In genomic region chr1:35120458-35121133, GRCh38 we compare ENCODE assay signal across 8 cellular contexts. TPM values are rescaled to one million over a fixed set of nuclear protein-coding genes. Genes with fewer than 3 reads are reported as not detected.
A peak's percentile ranks its signal among the peaks of the same experiment; 100 is the strongest.
DNase-seq lines count a peak whose midpoint lies in the region; ATAC-seq, FAIRE-seq and TF ChIP-seq lines count a peak whose summit lies in the region.

No MANE protein-coding gene starts in this region.

- no peak for TF ChIP-seq RAD21 in HepG2 (CRISPR knock-in tag; IDR thresholded peaks at IDR 0.05)

- TF ChIP-seq EP300 in HepG2 (IDR thresholded peaks at IDR 0.05; ENCODE audit: low read depth in 2 of 2, low read length in 2 of 2) (no peak), HepG2 (CRISPR knock-in tag; IDR thresholded peaks at IDR 0.05; ENCODE audit: borderline replicate concordance) (no peak)

- POLR2A ChIA-PET in HepG2 (lab: Yijun Ruan, JAX): interaction anchor here (1.0 kb wide), 1 partner anchor 70 kb away, joined by 3 read pairs; no protein-coding TSS in a partner anchor

- no peaks in the 10 kb centered on the region for H3K79me2 ChIP-seq in HepG2 (ENCODE audit: insufficient read depth, low read length)

- H4K20me1 ChIP-seq in HepG2 (ENCODE audit: insufficient read depth, low read length): no peaks in the 10 kb centered on the region

- CTCF ChIA-PET in HepG2 (lab: Yijun Ruan, JAX; ENCODE audit: low intra/inter-chr PET ratio, low total read pairs): no interaction called here

- ATAC-seq in HepG2: peak; percentile 96
- ATAC-seq in HG03025 (IDR thresholded peaks at IDR 0.05; ENCODE audit: low FRiP score, unreplicated experiment): no peak
- no peak for ATAC-seq in GM18873 (IDR thresholded peaks at IDR 0.05; ENCODE audit: low FRiP score, unreplicated experiment)

- H3K4me1 ChIP-seq in ascending aorta (no peaks in the 10 kb centered on the region), HepG2 (ENCODE audit: insufficient read depth, low read length) (peaks cover 6% of the 10 kb centered on the region; the same call in 1 of the 2 replicates), vagina (peaks cover 10% of the 10 kb centered on the region)

- BruUV-seq in HepG2 (replicated peaks; lab: Mats Ljungman, UMichigan): no TSS peak

- no peak overlapping the region for H3K27ac ChIP-seq in ascending aorta
- H3K27ac ChIP-seq in HepG2 (ENCODE audit: extremely low read length, insufficient read depth, low read length): no peak overlapping the region
- no peak overlapping the region for H3K27ac ChIP-seq in vagina

- TF ChIP-seq POLR2A in HepG2 (IDR thresholded peaks at IDR 0.05; ENCODE audit: insufficient read depth in 1 of 2, low read depth in 2 of 2, low read length in 2 of 2) (no peak), vagina (IDR thresholded peaks at IDR 0.05) (no peak)

- WGBS in HepG2 (ENCODE audit: low lambda C conversion rate): 11% methylated on average over 19 of the region's 36 CpGs

- H3K4me2 ChIP-seq in HepG2 (ENCODE audit: low read depth, low read length): peak overlapping the region; percentile 93

- H3K36me3 ChIP-seq in ascending aorta: no peaks in the 10 kb centered on the region
- H3K36me3 ChIP-seq in HepG2 (replicated peaks in 1 of 2; ENCODE audit: control insufficient read depth in 1 of 2, insufficient read depth in 2 of 2, low read length in 2 of 2): 0 out of 5 replicates have a peak, but pooled peaks cover 0 to 5% of the 10 kb centered on the region in 2 experiments
- no peaks in the 10 kb centered on the region for H3K36me3 ChIP-seq in vagina

- intact Hi-C loops in ascending aorta (cut with DNase I) (no loop called here), HepG2 (cut with micrococcal nuclease; ENCODE audit: unreplicated experiment) (no loop called here), vagina (cut with DNase I) (no loop called here)

- H3K4me3 ChIP-seq in ascending aorta (peak overlapping the region; percentile 50 to 57), HepG2 (replicated peaks in 1 of 3; ENCODE audit: insufficient read depth in 1 of 3, low read depth in 2 of 3, low read length in 3 of 3) (peak overlapping the region; percentile 63 to 80 (median 66)), vagina (peak overlapping the region; percentile 31 to 41)

- H3K27me3 ChIP-seq in ascending aorta: no peaks in the 10 kb centered on the region
- H3K27me3 ChIP-seq in HepG2 (ENCODE audit: control insufficient read depth in 1 of 2, insufficient read depth in 2 of 2, low read length in 2 of 2): no peaks in the 10 kb centered on the region
- H3K27me3 ChIP-seq in vagina: no peaks in the 10 kb centered on the region

- H3K9ac ChIP-seq in HepG2 (ENCODE audit: insufficient read depth, low read depth, low read length): peak overlapping the region; percentile 72

- H2AFZ ChIP-seq in HepG2 (ENCODE audit: low read length): no peak overlapping the region

- DNase-seq in stimulated activated CD4-positive, alpha-beta T cell treated with anti-CD3 and anti-CD28 coated beads, Interleukin-15, amount 100 ng/mL, for 24 hours: peak; percentile 5
- DNase-seq in stimulated activated CD4-positive, alpha-beta T cell treated with anti-CD3 and anti-CD28 coated beads, Interleukin-12 subunit alpha, Interleukin-12 subunit beta, amount 100 ng/mL, for 4 hours: no peak
- DNase-seq in ascending aorta (ENCODE audit: low spot score in 2 of 2): no peak
- DNase-seq in HepG2 (ENCODE audit: low spot score): peak; percentile 13
- no peak for DNase-seq in vagina (ENCODE audit: extremely low spot score in 2 of 2)
- no peak for DNase-seq in cortex of kidney (lab: John Stamatoyannopoulos, UW)

- in situ Hi-C loops in HepG2 (cut with HindIII; ENCODE audit: extremely low pct_ligation_motif_present, low pct_unique_long_range_greater_than_20kb): no loop called here

- no peak for TF ChIP-seq CTCF in ascending aorta (IDR thresholded peaks at IDR 0.05)
- peak; percentile 14; the same call in 1 of the 2 replicates for TF ChIP-seq CTCF in HepG2 (CRISPR knock-in tag; IDR thresholded peaks at IDR 0.05)
- no peak for TF ChIP-seq CTCF in vagina (IDR thresholded peaks at IDR 0.05)

- no peaks in the 10 kb centered on the region for H3K9me3 ChIP-seq in ascending aorta
- H3K9me3 ChIP-seq in HepG2 (ENCODE audit: low read length): peaks cover under 1% of the 10 kb centered on the region; the same call in 1 of the 2 replicates
- no peaks in the 10 kb centered on the region for H3K9me3 ChIP-seq in vagina

- FAIRE-seq in HepG2 (lab: Jason Lieb, UNC): no peak

TF ChIP-seq in HepG2, 621 proteins besides CTCF, POLR2A, EP300 and RAD21 (continues in another document):
- TF ChIP-seq, protein P1, sequence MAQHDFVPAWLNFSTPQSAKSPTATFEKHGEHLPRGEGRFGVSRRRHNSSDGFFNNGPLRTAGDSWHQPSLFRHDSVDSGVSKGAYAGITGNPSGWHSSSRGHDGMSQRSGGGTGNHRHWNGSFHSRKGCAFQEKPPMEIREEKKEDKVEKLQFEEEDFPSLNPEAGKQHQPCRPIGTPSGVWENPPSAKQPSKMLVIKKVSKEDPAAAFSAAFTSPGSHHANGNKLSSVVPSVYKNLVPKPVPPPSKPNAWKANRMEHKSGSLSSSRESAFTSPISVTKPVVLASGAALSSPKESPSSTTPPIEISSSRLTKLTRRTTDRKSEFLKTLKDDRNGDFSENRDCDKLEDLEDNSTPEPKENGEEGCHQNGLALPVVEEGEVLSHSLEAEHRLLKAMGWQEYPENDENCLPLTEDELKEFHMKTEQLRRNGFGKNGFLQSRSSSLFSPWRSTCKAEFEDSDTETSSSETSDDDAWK (CRISPR knock-in tag; IDR thresholded peaks at IDR 0.05): no peak
- peak; percentile 51; the same call in 1 of the 2 replicates for TF ChIP-seq ZBTB7B (CRISPR knock-in tag; IDR thresholded peaks at IDR 0.05)
- TF ChIP-seq, protein P2, sequence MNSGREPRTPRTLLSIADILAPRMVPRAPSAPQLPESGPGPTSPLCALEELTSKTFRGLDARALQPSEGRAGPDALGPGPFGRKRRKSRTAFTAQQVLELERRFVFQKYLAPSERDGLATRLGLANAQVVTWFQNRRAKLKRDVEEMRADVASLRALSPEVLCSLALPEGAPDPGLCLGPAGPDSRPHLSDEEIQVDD (CRISPR knock-in tag; IDR thresholded peaks at IDR 0.05; ENCODE audit: borderline replicate concordance): no peak
- no peak for TF ChIP-seq ZFP36 (IDR thresholded peaks at IDR 0.05; ENCODE audit: borderline replicate concordance, low read depth, low read length, partially characterized antibody)
- TF ChIP-seq, protein P3, sequence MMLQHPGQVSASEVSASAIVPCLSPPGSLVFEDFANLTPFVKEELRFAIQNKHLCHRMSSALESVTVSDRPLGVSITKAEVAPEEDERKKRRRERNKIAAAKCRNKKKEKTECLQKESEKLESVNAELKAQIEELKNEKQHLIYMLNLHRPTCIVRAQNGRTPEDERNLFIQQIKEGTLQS (CRISPR knock-in tag; IDR thresholded peaks at IDR 0.05): no peak
- TF ChIP-seq NCOR1 (IDR thresholded peaks at IDR 0.05; ENCODE audit: borderline replicate concordance, low read length): no peak
- TF ChIP-seq ZNF543 (CRISPR knock-in tag; IDR thresholded peaks at IDR 0.05): no peak
- TF ChIP-seq ZNF572 (CRISPR knock-in tag; IDR thresholded peaks at IDR 0.05): no peak
- no peak for TF ChIP-seq ZNF589 (CRISPR knock-in tag; conservative IDR thresholded peaks at IDR 0.05)
- TF ChIP-seq ZNF512B (CRISPR knock-in tag; IDR thresholded peaks at IDR 0.05; ENCODE audit: borderline replicate concordance): no peak

RNA-seq across cellular contexts. Expression of gene ZMYM1, which starts 41.4 kb away (rescaled TPM):
- total RNA-seq in ascending aorta: 4.6 TPM
- 16.2 and 22.8 TPM in 2 replicates for total RNA-seq in HepG2 (2016; rRNA removed; fragmentation: Illumina TruSeq; extraction: Trizol)
- 26.4 and 28.7 TPM in 2 replicates for total RNA-seq in HepG2 (2016; cell fraction: cytosol; rRNA removed; fragmentation: Illumina TruSeq; extraction: Trizol; ENCODE audit: low read depth)
- total RNA-seq in HepG2 (2016; cell fraction: insoluble cytoplasmic fraction; rRNA removed; fragmentation: Illumina TruSeq; extraction: Trizol): 16.4 and 24.0 TPM in 2 replicates
- total RNA-seq in HepG2 (2016; cell fraction: membrane; rRNA removed; fragmentation: Illumina TruSeq; extraction: Trizol): 14.5 and 14.6 TPM in 2 replicates
- total RNA-seq in HepG2 (2016; cell fraction: nucleus; rRNA removed; fragmentation: Illumina TruSeq; extraction: Trizol): 13.6 and 17.9 TPM in 2 replicates
- 8.5 and 10.0 TPM in 2 replicates for polyA plus RNA-seq in HepG2 (2011; rRNA removed)
- 2.8 and 3.6 TPM in 2 replicates for polyA plus RNA-seq in HepG2 (2011; cell fraction: cytosol; rRNA removed)
- polyA plus RNA-seq in HepG2 (2011; cell fraction: nucleus; rRNA removed): 7.3 and 9.6 TPM in 2 replicates
- 2.9 and 5.4 TPM in 2 replicates for polyA plus RNA-seq in HepG2 (2012)
- polyA plus RNA-seq in HepG2 (2016; cell fraction: cytosol; fragmentation: Illumina TruSeq; extraction: Trizol; ENCODE audit: low read depth): 0.18 and 0.41 TPM in 2 replicates
- polyA plus RNA-seq in HepG2 (2016; cell fraction: insoluble cytoplasmic fraction; fragmentation: Illumina TruSeq; extraction: Trizol; ENCODE audit: low read depth): 8.4 and 8.8 TPM in 2 replicates
- 1.1 TPM in 2 replicates for polyA plus RNA-seq in HepG2 (2016; cell fraction: membrane; fragmentation: Illumina TruSeq; extraction: Trizol; ENCODE audit: low read depth)
- 18.2 and 21.2 TPM in 2 replicates for polyA plus RNA-seq in HepG2 (2016; cell fraction: nucleus; fragmentation: Illumina TruSeq; extraction: Trizol; ENCODE audit: insufficient read depth, low read depth)
- 11.9 and 27.4 TPM in 2 replicates for polyA minus RNA-seq in HepG2 (2011; rRNA and poly(A)+ RNA removed; ENCODE audit: low replicate concordance)
- polyA minus RNA-seq in HepG2 (2011; cell fraction: cytosol; rRNA and poly(A)+ RNA removed): 7.4 and 9.1 TPM in 2 replicates
- 18.0 and 22.3 TPM in 2 replicates for polyA minus RNA-seq in HepG2 (2011; cell fraction: nucleus; rRNA and poly(A)+ RNA removed)
- 12.5 TPM for total RNA-seq in vagina

Comparison
In these comparisons a context has a peak if more than half of its experiments do, and no peak if none do; other contexts are left out.
1. DNase-seq: peak in stimulated activated CD4-positive, alpha-beta T cell treated with anti-CD3 and anti-CD28 coated beads, Interleukin-15, amount 100 ng/mL, for 24 hours (single experiment) and HepG2 (single experiment); none in stimulated activated CD4-positive, alpha-beta T cell treated with anti-CD3 and anti-CD28 coated beads, Interleukin-12 subunit alpha, Interleukin-12 subunit beta, amount 100 ng/mL, for 4 hours (single experiment), ascending aorta (0 of 2), vagina (0 of 2) and cortex of kidney (single experiment).
2. Peak in every context shown above with its lines, with median percentiles within 50 percentile points of each other: H3K4me3 ChIP-seq.